In genomic region chr6:41935685-41936072, GRCh38 we compare ENCODE assay signal across 8 cellular contexts. TPM values are rescaled to one million over a fixed set of nuclear protein-coding genes. Genes with fewer than 3 reads are reported as not detected.
DNase-seq lines count a peak whose midpoint lies in the region; ATAC-seq and TF ChIP-seq lines count a peak whose summit lies in the region.

No MANE protein-coding gene starts in this region.

- DNase-seq in activated T-cell treated with anti-CD3 and anti-CD28 coated beads, Interleukin-2, amount 50 U/mL, for 4 hours = no peak
- no peak for DNase-seq in activated T-cell treated with anti-CD3 and anti-CD28 coated beads, Interleukin-2, amount 50 U/mL, for 1 hour
- no peak for DNase-seq in stimulated activated naive B cell treated with anti-CD40 and anti-IgM and Interleukin-4, amounts not matched to agents 10 μg/mL and 1 μg/mL and 100 μg/mL, for 72 hours
- no peak for DNase-seq in NCI-H2029 treated with DMSO at 0.1 percent for 48 hours (lab: John Stamatoyannopoulos, UW)
- no peak for DNase-seq in effector CD4-positive, alpha-beta T cell
- DNase-seq in activated CD4-positive, CD25-positive, alpha-beta regulatory T cell treated with anti-CD3 and anti-CD28 coated beads, Interleukin-2, amount 50 U/mL, for 72 hours = no peak

- peak overlapping the region; percentile 52 for H3K27ac ChIP-seq in OCI-LY1 (ENCODE audit: low read depth, low read length, poor library complexity, severe bottlenecking)
- H3K27ac ChIP-seq in ectodermal cell (ENCODE audit: insufficient read depth, low read depth, low read length, poor library complexity, severe bottlenecking) = peak overlapping the region; percentile 44

- peak overlapping the region; percentile 74 for H3K4me3 Mint-ChIP-seq in activated T-cell treated with anti-CD3 and anti-CD28 coated beads, Interleukin-2, amount 50 U/mL, for 4 hours
- H3K4me3 Mint-ChIP-seq in stimulated activated naive B cell treated with anti-CD40 and anti-IgM and Interleukin-4, amounts not matched to agents 10 μg/mL and 1 μg/mL and 100 μg/mL, for 72 hours = peak overlapping the region in 1 of 2 donors; percentile 72

- no peaks in the 10 kb centered on the region for H4K20me1 ChIP-seq in OCI-LY1 (ENCODE audit: insufficient read depth, low read length)

- H3K9ac ChIP-seq in OCI-LY1 (ENCODE audit: low read length) = no peak overlapping the region

- peaks cover 66% of the 10 kb centered on the region for H3K36me3 ChIP-seq in OCI-LY1 (ENCODE audit: insufficient read depth, low read length)
- peaks cover 32% of the 10 kb centered on the region for H3K36me3 ChIP-seq in ectodermal cell (ENCODE audit: control insufficient read depth, insufficient read depth, low read length)

- H3K4me2 ChIP-seq in OCI-LY1 (ENCODE audit: low read length) = no peak overlapping the region

- WGBS in ectodermal cell, 2 experiments = 90 to 91% methylated on average over 8 of the region's 8 CpGs

- peaks cover 27% of the 10 kb centered on the region for H3K4me1 ChIP-seq in OCI-LY1 (ENCODE audit: insufficient read depth, low read length, severe bottlenecking)
- H3K4me1 ChIP-seq in ectodermal cell (ENCODE audit: control insufficient read depth, insufficient read depth, low read length) = peaks cover 32% of the 10 kb centered on the region

- H3K27me3 ChIP-seq in OCI-LY1 (ENCODE audit: insufficient read depth, low read length) (no peaks in the 10 kb centered on the region), ectodermal cell (ENCODE audit: control insufficient read depth, insufficient read depth, low read length, poor library complexity, severe bottlenecking) (peaks cover 8% of the 10 kb centered on the region)

- H3K9me3 Mint-ChIP-seq in activated T-cell treated with anti-CD3 and anti-CD28 coated beads, Interleukin-2, amount 50 U/mL, for 4 hours = no peaks in the 10 kb centered on the region
- H3K9me3 Mint-ChIP-seq in stimulated activated naive B cell treated with anti-CD40 and anti-IgM and Interleukin-4, amounts not matched to agents 10 μg/mL and 1 μg/mL and 100 μg/mL, for 72 hours = no peaks in the 10 kb centered on the region

- H3K27me3 Mint-ChIP-seq in activated T-cell treated with anti-CD3 and anti-CD28 coated beads, Interleukin-2, amount 50 U/mL, for 4 hours (ENCODE audit: low read depth) = no peaks in the 10 kb centered on the region
- H3K27me3 Mint-ChIP-seq in stimulated activated naive B cell treated with anti-CD40 and anti-IgM and Interleukin-4, amounts not matched to agents 10 μg/mL and 1 μg/mL and 100 μg/mL, for 72 hours = no peaks in the 10 kb centered on the region

- peak overlapping the region; percentile 95 for H3K27ac Mint-ChIP-seq in stimulated activated naive B cell treated with anti-CD40 and anti-IgM and Interleukin-4, amounts not matched to agents 10 μg/mL and 1 μg/mL and 100 μg/mL, for 72 hours

- no peak overlapping the region for H2AFZ ChIP-seq in OCI-LY1 (ENCODE audit: low read length)

- peaks cover 48% of the 10 kb centered on the region for H3K36me3 Mint-ChIP-seq in activated T-cell treated with anti-CD3 and anti-CD28 coated beads, Interleukin-2, amount 50 U/mL, for 4 hours (ENCODE audit: insufficient read depth)
- peaks cover 44 to 67% of the 10 kb centered on the region in 2 donors for H3K36me3 Mint-ChIP-seq in stimulated activated naive B cell treated with anti-CD40 and anti-IgM and Interleukin-4, amounts not matched to agents 10 μg/mL and 1 μg/mL and 100 μg/mL, for 72 hours

- H3K4me1 Mint-ChIP-seq in activated T-cell treated with anti-CD3 and anti-CD28 coated beads, Interleukin-2, amount 50 U/mL, for 4 hours (ENCODE audit: low read depth) = peaks cover 69% of the 10 kb centered on the region
- H3K4me1 Mint-ChIP-seq in stimulated activated naive B cell treated with anti-CD40 and anti-IgM and Interleukin-4, amounts not matched to agents 10 μg/mL and 1 μg/mL and 100 μg/mL, for 72 hours = peaks cover 60 to 93% of the 10 kb centered on the region in 2 donors

- ATAC-seq in activated T-cell treated with anti-CD3 and anti-CD28 coated beads, Interleukin-2, amount 50 U/mL, for 4 hours = no peak
- ATAC-seq in stimulated activated naive B cell treated with anti-CD40 and anti-IgM and Interleukin-4, amounts not matched to agents 10 μg/mL and 1 μg/mL and 100 μg/mL, for 72 hours (replicated peaks) = peak; percentile 11 to 20

- H3K4me3 ChIP-seq in OCI-LY1 (ENCODE audit: low read depth, low read length, poor library complexity, severe bottlenecking) (no peak overlapping the region), ectodermal cell (ENCODE audit: insufficient read depth, low read depth, low read length) (no peak overlapping the region)

- H3K79me2 ChIP-seq in OCI-LY1 (ENCODE audit: insufficient read depth, low read length) = no peaks in the 10 kb centered on the region

- TF ChIP-seq CTCF in OCI-LY1 (IDR thresholded peaks at IDR 0.05; ENCODE audit: low read length) = no peak

- H3F3A ChIP-seq in OCI-LY1 (ENCODE audit: insufficient read depth, low read length) = no peaks in the 10 kb centered on the region; the same call in 1 of the 2 replicates

- H3K9me3 ChIP-seq in OCI-LY1 (ENCODE audit: low read length) = no peaks in the 10 kb centered on the region
- no peaks in the 10 kb centered on the region for H3K9me3 ChIP-seq in ectodermal cell (ENCODE audit: control insufficient read depth, low read length)

- no peaks in the 10 kb centered on the region for H3K9me2 ChIP-seq in OCI-LY1 (ENCODE audit: low read depth, low read length)

RNA-seq across cellular contexts. Expression of gene CCND3, which starts 5.9 kb away (rescaled TPM):
- total RNA-seq in activated T-cell treated with anti-CD3 and anti-CD28 coated beads, Interleukin-2, amount 50 U/mL, for 4 hours = 100 to 1,000 TPM; 424 to 518 (median 474) TPM
- 14.6 TPM for polyA plus RNA-seq in ectodermal cell (2013, experiment 1 of 4)
- 11.2 TPM for polyA plus RNA-seq in ectodermal cell (2013, experiment 2 of 4)
- 11.7 TPM for polyA plus RNA-seq in ectodermal cell (2013, experiment 3 of 4)
- polyA plus RNA-seq in ectodermal cell (2013, experiment 4 of 4) = 11.9 TPM

RNA-seq across cellular contexts. Expression of gene BYSL, which starts 14.4 kb away (rescaled TPM):
- total RNA-seq in activated T-cell treated with anti-CD3 and anti-CD28 coated beads, Interleukin-2, amount 50 U/mL, for 4 hours = 100 to 1,000 TPM; 128 to 140 (median 139) TPM
- polyA plus RNA-seq in ectodermal cell (2013, experiment 1 of 4) = 45.8 TPM
- polyA plus RNA-seq in ectodermal cell (2013, experiment 2 of 4) = 39.9 TPM
- 28.7 TPM for polyA plus RNA-seq in ectodermal cell (2013, experiment 3 of 4)
- polyA plus RNA-seq in ectodermal cell (2013, experiment 4 of 4) = 34.4 TPM

RNA-seq across cellular contexts. Expression of gene MED20, which starts 14.7 kb away (rescaled TPM):
- 10 to 100 TPM; 13.1 to 16.6 (median 16.3) TPM for total RNA-seq in activated T-cell treated with anti-CD3 and anti-CD28 coated beads, Interleukin-2, amount 50 U/mL, for 4 hours
- polyA plus RNA-seq in ectodermal cell (2013, experiment 1 of 4) = 37.6 TPM
- polyA plus RNA-seq in ectodermal cell (2013, experiment 2 of 4) = 36.0 TPM
- polyA plus RNA-seq in ectodermal cell (2013, experiment 3 of 4) = 28.5 TPM
- polyA plus RNA-seq in ectodermal cell (2013, experiment 4 of 4) = 28.1 TPM

RNA-seq across cellular contexts. Expression of gene USP49, which starts 40.5 kb away (rescaled TPM):
- 1 to 10 TPM; 3.7 to 4.5 (median 4.4) TPM for total RNA-seq in activated T-cell treated with anti-CD3 and anti-CD28 coated beads, Interleukin-2, amount 50 U/mL, for 4 hours
- polyA plus RNA-seq in ectodermal cell (2013, experiment 1 of 4) = 54.8 TPM
- 75.4 TPM for polyA plus RNA-seq in ectodermal cell (2013, experiment 2 of 4)
- 33.9 TPM for polyA plus RNA-seq in ectodermal cell (2013, experiment 3 of 4)
- 42.3 TPM for polyA plus RNA-seq in ectodermal cell (2013, experiment 4 of 4)

Comparison
In these comparisons a context has a peak if more than half of its experiments do, and no peak if none do; other contexts are left out.
1. ATAC-seq: peak in stimulated activated naive B cell treated with anti-CD40 and anti-IgM and Interleukin-4, amounts not matched to agents 10 μg/mL and 1 μg/mL and 100 μg/mL, for 72 hours (2 of 2); none in activated T-cell treated with anti-CD3 and anti-CD28 coated beads, Interleukin-2, amount 50 U/mL, for 4 hours (0 of 2).